19 cellular contexts compared by ENCODE assay signal in genomic region chr13:77990973-77991372, GRCh38.
A peak's percentile ranks its signal among the peaks of the same experiment; 100 is the strongest.
DNase-seq lines count a peak whose midpoint lies in the region; ATAC-seq, FAIRE-seq and TF ChIP-seq lines count a peak whose summit lies in the region.
"Had no signal": no experiment of that assay in that cellular context is flagged by ENCODE, and none has a peak within 500 bp of the region (broad histone marks: within the 10 kb centered on the region; RNA-seq: fewer than 3 reads in every experiment).

No MANE protein-coding gene starts in this region.

- H3K27me3 Mint-ChIP-seq in neural crest cell (ENCODE audit: low read depth): no peaks in the 10 kb centered on the region

- H3K36me3 ChIP-seq in liver (ENCODE audit: control insufficient read depth in 4 of 4, insufficient read depth in 3 of 4, low read depth in 1 of 4, low read length in 3 of 4) (no peaks in the 10 kb centered on the region), HepG2 (replicated peaks in 1 of 2; ENCODE audit: control insufficient read depth in 1 of 2, insufficient read depth in 2 of 2, low read length in 2 of 2) (no peaks in the 10 kb centered on the region), testis (ENCODE audit: low read depth, missing control alignments) (no peaks in the 10 kb centered on the region)
- H3K36me3 ChIP-seq: MG63 had no signal

- H3K79me2 ChIP-seq in HepG2 (ENCODE audit: insufficient read depth, low read length): no peaks in the 10 kb centered on the region

- ATAC-seq in HepG2: no peak
- no peak for ATAC-seq in left cardiac atrium

- H3K4me3 ChIP-seq in liver (ENCODE audit: low read depth in 1 of 3, low read length in 3 of 3) (no peak overlapping the region), HepG2 (replicated peaks in 1 of 3; ENCODE audit: insufficient read depth in 1 of 3, low read depth in 2 of 3, low read length in 3 of 3) (no peak overlapping the region), testis (no peak overlapping the region)
- H3K4me3 ChIP-seq: MG63 had no signal

- intact Hi-C loops in HepG2 (cut with micrococcal nuclease; ENCODE audit: unreplicated experiment) (no loop called here), left cardiac atrium (cut with DNase I) (no loop called here), testis (cut with DNase I; ENCODE audit: low total_unique reads) (no loop called here)

- no peaks in the 10 kb centered on the region for H3K36me3 Mint-ChIP-seq in neural crest cell (ENCODE audit: low read depth)
- H3K36me3 Mint-ChIP-seq: CD14-positive monocyte had no signal

- DNase-seq in HepG2 (ENCODE audit: low spot score) (no peak), left cardiac atrium (peak; percentile 50), neural crest cell (ENCODE audit: low read depth, low spot score) (no peak), testis (peak; percentile 28), RPMI8226 (no peak), GM19239 (ENCODE audit: insufficient read length, low spot score) (no peak), frontal cortex (ENCODE audit: low spot score in 2 of 2) (no peak)
- DNase-seq: AML-193, DMS79, H7, Kasumi-1, MG63, NCI-H1417 treated with DMSO at 0.1 percent for 48 hours, NCI-H187, NCI-H446, NCI-H526, SIG-M5 had no signal

- H3K27ac ChIP-seq in liver (ENCODE audit: low read depth in 1 of 2, low read length in 2 of 2) (no peak overlapping the region), HepG2 (ENCODE audit: extremely low read length, insufficient read depth, low read length) (no peak overlapping the region), testis (peak overlapping the region in 1 of 2 donors; percentile 13)

- H3K4me1 ChIP-seq in liver (ENCODE audit: control insufficient read depth in 4 of 4, insufficient read depth in 4 of 4, low read length in 3 of 4): no peaks in the 10 kb centered on the region
- H3K4me1 ChIP-seq in HepG2 (ENCODE audit: insufficient read depth, low read length): no peaks in the 10 kb centered on the region
- no peaks in the 10 kb centered on the region for H3K4me1 ChIP-seq in testis

- peak overlapping the region; percentile 94 for H3K27ac Mint-ChIP-seq in neural crest cell (ENCODE audit: unreplicated experiment)
- H3K27ac Mint-ChIP-seq: CD14-positive monocyte had no signal

- FAIRE-seq in HepG2 (lab: Jason Lieb, UNC): no peak
- no peak for FAIRE-seq in GM19239 (lab: Jason Lieb, UNC)
- FAIRE-seq in frontal cortex (lab: Jason Lieb, UNC): no peak

- H3K9ac ChIP-seq in liver (ENCODE audit: low read depth in 1 of 2, low read length in 2 of 2) (no peak overlapping the region), HepG2 (ENCODE audit: insufficient read depth, low read depth, low read length) (no peak overlapping the region)

- BruUV-seq in HepG2 (replicated peaks; lab: Mats Ljungman, UMichigan): no TSS peak

- CTCF ChIA-PET in HepG2 (lab: Yijun Ruan, JAX; ENCODE audit: low intra/inter-chr PET ratio, low total read pairs): no interaction called here

- H3K27me3 ChIP-seq in liver (ENCODE audit: control insufficient read depth in 4 of 4, insufficient read depth in 4 of 4, low read length in 3 of 4) (no peaks in the 10 kb centered on the region), HepG2 (ENCODE audit: control insufficient read depth in 1 of 2, insufficient read depth in 2 of 2, low read length in 2 of 2) (no peaks in the 10 kb centered on the region), testis (no peaks in the 10 kb centered on the region)
- H3K27me3 ChIP-seq: MG63 had no signal

- peaks cover 0 to 2% (median 0%) of the 10 kb centered on the region in 4 donors for H3K9me3 ChIP-seq in liver (ENCODE audit: control insufficient read depth in 4 of 4, low read length in 3 of 4)
- H3K9me3 ChIP-seq in HepG2 (ENCODE audit: low read length): no peaks in the 10 kb centered on the region
- no peaks in the 10 kb centered on the region for H3K9me3 ChIP-seq in testis
- H3K9me3 ChIP-seq: MG63 had no signal

- no peaks in the 10 kb centered on the region for H4K20me1 ChIP-seq in HepG2 (ENCODE audit: insufficient read depth, low read length)

- TF ChIP-seq CTCF in liver (IDR thresholded peaks at IDR 0.05; ENCODE audit: low read depth, low read length, missing input control) (no peak), HepG2 (CRISPR knock-in tag; IDR thresholded peaks at IDR 0.05) (no peak), neural crest cell (conservative IDR thresholded peaks at IDR 0.05) (no peak), testis (IDR thresholded peaks at IDR 0.05) (no peak)

- TF ChIP-seq POLR2A in HepG2 (IDR thresholded peaks at IDR 0.05; ENCODE audit: insufficient read depth in 1 of 2, low read depth in 2 of 2, low read length in 2 of 2) (no peak), testis (IDR thresholded peaks at IDR 0.05) (no peak)

- peaks cover 32% of the 10 kb centered on the region for H3K4me1 Mint-ChIP-seq in neural crest cell
- H3K4me1 Mint-ChIP-seq: CD14-positive monocyte had no signal

- no peak overlapping the region for H3K4me3 Mint-ChIP-seq in neural crest cell
- H3K4me3 Mint-ChIP-seq: CD14-positive monocyte had no signal

- H2AFZ ChIP-seq in HepG2 (ENCODE audit: low read length): no peak overlapping the region

- no peak overlapping the region for H3K4me2 ChIP-seq in HepG2 (ENCODE audit: low read depth, low read length)

- TF ChIP-seq EP300 in HepG2 (IDR thresholded peaks at IDR 0.05; ENCODE audit: low read depth in 2 of 2, low read length in 2 of 2) (no peak), HepG2 (CRISPR knock-in tag; IDR thresholded peaks at IDR 0.05; ENCODE audit: borderline replicate concordance) (no peak)

- in situ Hi-C loops in HepG2 (cut with HindIII; ENCODE audit: extremely low pct_ligation_motif_present, low pct_unique_long_range_greater_than_20kb): no loop called here

- peaks cover under 1% of the 10 kb centered on the region for H3K9me3 Mint-ChIP-seq in neural crest cell

- 41% methylated on average over 4 of the region's 4 CpGs for WGBS in liver
- 3% methylated on average over 4 of the region's 4 CpGs for WGBS in HepG2 (ENCODE audit: low lambda C conversion rate)
- 18 to 36% methylated on average over 4 of the region's 4 CpGs for WGBS in testis, 2 donors

- POLR2A ChIA-PET in HepG2 (lab: Yijun Ruan, JAX): no interaction called here

- TF ChIP-seq RAD21 in liver (IDR thresholded peaks at IDR 0.05): no peak
- no peak for TF ChIP-seq RAD21 in HepG2 (CRISPR knock-in tag; IDR thresholded peaks at IDR 0.05)

TF ChIP-seq in liver, 16 proteins besides CTCF, POLR2A, EP300 and RAD21:
- TF ChIP-seq EGR1 (IDR thresholded peaks at IDR 0.05; ENCODE audit: low read depth in 2 of 2) (no peak), GABPA (IDR thresholded peaks at IDR 0.05 in 1 of 2, conservative IDR thresholded peaks at IDR 0.05 in 1 of 2) (no peak), TAF1 (conservative IDR thresholded peaks at IDR 0.05) (no peak), SP1 (IDR thresholded peaks at IDR 0.05) (peak; percentile 10)

TF ChIP-seq in HepG2, 621 proteins besides CTCF, POLR2A, EP300 and RAD21:
- no peak for TF ChIP-seq SPEN (CRISPR knock-in tag; IDR thresholded peaks at IDR 0.05; ENCODE audit: low read depth)
- no peak for TF ChIP-seq TP53 (CRISPR knock-in tag; conservative IDR thresholded peaks at IDR 0.05)
- no peak for TF ChIP-seq ZMYM4 (CRISPR knock-in tag; IDR thresholded peaks at IDR 0.05)
- TF ChIP-seq ZNF530 (CRISPR knock-in tag; IDR thresholded peaks at IDR 0.05; ENCODE audit: low read depth): no peak
- no peak for TF ChIP-seq MED8 (CRISPR knock-in tag; IDR thresholded peaks at IDR 0.05; ENCODE audit: insufficient replicate concordance)
- no peak for TF ChIP-seq ZNF513 (CRISPR knock-in tag; conservative IDR thresholded peaks at IDR 0.05)
- TF ChIP-seq DNMT3B (CRISPR knock-in tag; conservative IDR thresholded peaks at IDR 0.05): no peak

Comparison
In these comparisons a context has a peak if more than half of its experiments do, and no peak if none do; other contexts are left out.
1. DNase-seq: peak in left cardiac atrium (single experiment) and testis (single experiment); none in HepG2 (single experiment), neural crest cell (single experiment), RPMI8226 (single experiment), GM19239 (single experiment) and frontal cortex (0 of 2).